19 cellular contexts compared by ENCODE assay signal in the genomic region with DNA sequence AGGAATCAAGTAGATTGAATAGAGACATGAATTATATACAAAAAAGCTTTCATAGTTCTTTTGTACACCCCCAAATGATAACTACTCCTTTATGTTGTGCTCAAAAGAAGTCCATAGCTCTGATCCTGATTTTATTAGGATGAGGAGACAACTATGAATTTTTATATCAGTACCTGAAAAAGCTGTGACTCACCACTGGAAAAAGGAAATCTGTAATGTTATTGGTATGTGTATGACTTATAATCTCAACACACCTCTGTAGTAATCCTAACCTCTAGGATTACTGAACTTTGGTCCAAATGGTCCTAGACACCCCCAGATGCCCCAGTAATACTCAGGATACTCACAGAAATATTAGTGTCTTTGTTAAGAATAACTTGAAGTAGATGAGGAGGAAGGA. TPM values are rescaled to one million over a fixed set of nuclear protein-coding genes. Genes with fewer than 3 reads are reported as not detected.
A peak's percentile ranks its signal among the peaks of the same experiment; 100 is the strongest.
DNase-seq lines count a peak whose midpoint lies in the region; ATAC-seq, FAIRE-seq and TF ChIP-seq lines count a peak whose summit lies in the region.
"Had no signal": no experiment of that assay in that cellular context is flagged by ENCODE, and none has a peak within 500 bp of the region (broad histone marks: within the 10 kb centered on the region; RNA-seq: fewer than 3 reads in every experiment).

No MANE protein-coding gene starts in this region.

- no peak for ATAC-seq in activated T-helper 17 cell treated with anti-CD3 and anti-CD28 coated beads, Interleukin-2, amount 50 U/mL, for 72 hours (replicated peaks)
- no peak for ATAC-seq in HG03039 (IDR thresholded peaks at IDR 0.05; ENCODE audit: unreplicated experiment)

- no peak overlapping the region for H2AFZ ChIP-seq in keratinocyte (ENCODE audit: control insufficient read depth, low read length)
- H2AFZ ChIP-seq: GM23248 had no signal

- peaks cover 2% of the 10 kb centered on the region for H3K9me1 ChIP-seq in keratinocyte (ENCODE audit: control insufficient read depth, extremely low read depth, insufficient read depth, low read length)

- H3K9me3 Mint-ChIP-seq in activated T-helper 17 cell treated with anti-CD3 and anti-CD28 coated beads, Interleukin-2, amount 50 U/mL, for 72 hours = no peaks in the 10 kb centered on the region
- H3K9me3 Mint-ChIP-seq: H9 had no signal

- no peaks in the 10 kb centered on the region for H3K27me3 ChIP-seq in keratinocyte (ENCODE audit: control insufficient read depth, extremely low read depth, insufficient read depth, low read length)

- no peaks in the 10 kb centered on the region for H3K27me3 Mint-ChIP-seq in activated T-helper 17 cell treated with anti-CD3 and anti-CD28 coated beads, Interleukin-2, amount 50 U/mL, for 72 hours

- TF ChIP-seq CTCF in keratinocyte (optimal IDR thresholded peaks at IDR 0.05 in 1 of 3, IDR thresholded peaks at IDR 0.05 in 1 of 3, conservative IDR thresholded peaks at IDR 0.05 in 1 of 3; ENCODE audit: extremely low read depth in 1 of 3, insufficient read depth in 2 of 3, low read length in 3 of 3) = no peak

- peak overlapping the region; percentile 63 for H3K4me2 ChIP-seq in keratinocyte (ENCODE audit: control insufficient read depth, extremely low read depth, insufficient read depth, low read depth, low read length)

- peak; percentile 30 for DNase-seq in ELR (ENCODE audit: low read depth)
- DNase-seq in HT1080 (ENCODE audit: low read depth) = peak; percentile 30
- DNase-seq in keratinocyte (ENCODE audit: low read depth, low spot score) = no peak
- no peak for DNase-seq in GM03348 (ENCODE audit: low spot score)
- no peak for DNase-seq in retina
- DNase-seq: DMS153, DND-41, GM23248, H9, NCI-H1105, NCI-H146, NCI-H2029, NCI-H526 treated with DMSO at 0.1 percent for 48 hours, RPMI8226, SIG-M5 had no signal

- H3K4me3 ChIP-seq in keratinocyte (ENCODE audit: control insufficient read depth in 2 of 3, extremely low read depth in 1 of 3, insufficient read depth in 2 of 3, low read depth in 1 of 3, low read length in 3 of 3) = no peak overlapping the region
- H3K4me3 ChIP-seq: GM23248, SK-N-MC had no signal

- peak overlapping the region; percentile 54 for H3K27ac ChIP-seq in keratinocyte (ENCODE audit: control insufficient read depth, insufficient read depth, low read length)
- H3K27ac ChIP-seq: GM23248, SK-N-MC had no signal

- H3K36me3 Mint-ChIP-seq in activated T-helper 17 cell treated with anti-CD3 and anti-CD28 coated beads, Interleukin-2, amount 50 U/mL, for 72 hours (ENCODE audit: low read depth) = peaks cover 95% of the 10 kb centered on the region

- FAIRE-seq in keratinocyte (lab: Jason Lieb, UNC) = peak; percentile 55
- FAIRE-seq: GM18507 had no signal

- H3K9ac ChIP-seq in keratinocyte (ENCODE audit: control insufficient read depth, extremely low read depth, insufficient read depth, low read length) = no peak overlapping the region
- H3K9ac ChIP-seq: GM23248 had no signal

- peaks cover 19 to 48% of the 10 kb centered on the region in 2 experiments for H3K36me3 ChIP-seq in keratinocyte (ENCODE audit: control insufficient read depth in 2 of 2, extremely low read depth in 1 of 2, insufficient read depth in 2 of 2, low read length in 2 of 2)

- no peak overlapping the region for H3K4me3 Mint-ChIP-seq in activated T-helper 17 cell treated with anti-CD3 and anti-CD28 coated beads, Interleukin-2, amount 50 U/mL, for 72 hours
- H3K4me3 Mint-ChIP-seq: H9 had no signal

- no peaks in the 10 kb centered on the region for H3K9me3 ChIP-seq in keratinocyte (ENCODE audit: control insufficient read depth, low read depth, low read length)

- peaks cover 37% of the 10 kb centered on the region for H3K4me1 ChIP-seq in keratinocyte (ENCODE audit: control insufficient read depth, extremely low read depth, insufficient read depth, low read length)

- no peaks in the 10 kb centered on the region for H3K4me1 Mint-ChIP-seq in activated T-helper 17 cell treated with anti-CD3 and anti-CD28 coated beads, Interleukin-2, amount 50 U/mL, for 72 hours
- H3K4me1 Mint-ChIP-seq: H9 had no signal

- dilution Hi-C loops in keratinocyte (cut with MboI; ENCODE audit: extremely low pct_ligation_motif_present, low sequenced_read_pairs) = no loop called here

- H3K79me2 ChIP-seq in keratinocyte (ENCODE audit: control insufficient read depth, insufficient read depth, low read length) = peaks cover 40% of the 10 kb centered on the region

- H3K27ac Mint-ChIP-seq in activated T-helper 17 cell treated with anti-CD3 and anti-CD28 coated beads, Interleukin-2, amount 50 U/mL, for 72 hours = peak overlapping the region; percentile 36
- H3K27ac Mint-ChIP-seq: H9 had no signal

- no peaks in the 10 kb centered on the region for H4K20me1 ChIP-seq in keratinocyte (ENCODE audit: control insufficient read depth, extremely low read depth, insufficient read depth, low read length)

RNA-seq across cellular contexts. Expression of a gene that starts 10.2 kb away (rescaled TPM):
- 4.9 and 6.1 TPM in 2 replicates for total RNA-seq in HT1080 (2014; rRNA removed; shearing (Covaris generic))
- polyA plus RNA-seq in HT1080 (2015; cell fraction: cytosol; rRNA removed) = 9.6 and 11.5 TPM in 2 replicates
- polyA plus RNA-seq in HT1080 (2015; cell fraction: nucleus; rRNA removed) = 45.6 and 46.4 TPM in 2 replicates
- 1 to 10 TPM; 2.7 to 6.5 TPM for total RNA-seq in activated T-helper 17 cell treated with anti-CD3 and anti-CD28 coated beads, Interleukin-2, amount 50 U/mL, for 72 hours
- 20.9 to 39.9 TPM (median 35.6 TPM) in 3 replicates for polyA plus RNA-seq in keratinocyte
- polyA plus RNA-seq in keratinocyte (2011; ENCODE audit: low read depth) = 9.5 TPM
- polyA plus RNA-seq in keratinocyte (2011; cell fraction: cytosol; rRNA removed) = 13.5 and 29.8 TPM in 2 replicates
- polyA plus RNA-seq in keratinocyte (2011; cell fraction: nucleus; rRNA removed) = 48.3 and 61.4 TPM in 2 replicates
- polyA plus RNA-seq in keratinocyte (2012; ENCODE audit: low replicate concordance) = 12.8 and 14.2 TPM in 2 replicates
- polyA minus RNA-seq in keratinocyte = 7.3 to 31.5 TPM (median 26.2 TPM) in 3 replicates
- polyA minus RNA-seq in keratinocyte (2011; cell fraction: cytosol; rRNA and poly(A)+ RNA removed) = 17.5 TPM
- 22.2 and 34.9 TPM in 2 replicates for polyA minus RNA-seq in keratinocyte (2011; cell fraction: nucleus; rRNA and poly(A)+ RNA removed)

Comparison
In these comparisons a context has a peak if more than half of its experiments do, and no peak if none do; other contexts are left out.
1. DNase-seq: peak in ELR (single experiment) and HT1080 (single experiment); none in keratinocyte (single experiment), GM03348 (single experiment) and retina (single experiment).